In the genomic region with DNA sequence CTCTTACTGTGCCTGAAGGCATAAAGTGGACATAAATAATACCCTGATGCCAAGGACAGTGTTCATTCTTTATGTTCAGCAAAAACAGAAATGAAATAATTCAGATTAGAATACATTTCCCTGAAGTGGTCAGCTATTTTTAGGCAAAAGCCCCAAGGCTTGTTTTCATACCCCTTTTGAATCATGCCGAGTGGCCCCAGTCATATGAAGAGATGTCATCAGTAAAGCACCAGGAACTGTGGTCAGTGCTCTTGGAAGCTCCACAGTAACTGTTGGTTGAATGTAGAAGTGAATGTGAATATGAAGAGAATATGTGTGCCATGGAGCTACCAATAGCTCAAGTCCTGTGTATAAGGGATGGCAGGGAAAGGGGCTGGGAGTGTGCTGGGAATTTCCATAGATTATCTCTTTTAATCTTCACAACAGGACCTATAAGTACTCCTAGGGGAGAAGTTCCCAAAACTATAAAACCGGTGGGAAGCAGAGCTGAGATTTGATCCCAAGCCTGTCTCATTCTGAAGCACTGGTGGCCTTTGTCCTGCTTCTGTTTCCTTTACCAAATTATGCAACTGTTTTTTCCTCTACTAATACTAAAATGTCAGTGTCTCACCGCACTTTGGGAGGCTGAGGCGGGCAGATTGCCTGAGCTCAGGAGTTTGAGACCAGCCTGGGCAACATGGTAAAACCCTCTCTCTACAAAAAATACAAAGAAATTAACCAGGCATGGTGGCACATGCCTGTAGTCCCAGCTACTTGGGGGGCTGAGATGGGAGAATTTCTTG, we compare ENCODE assay signal across 9 cellular contexts. TPM values are rescaled to one million over a fixed set of nuclear protein-coding genes. Genes with fewer than 3 reads are reported as not detected.
DNase-seq lines count a peak whose midpoint lies in the region; ATAC-seq and TF ChIP-seq lines count a peak whose summit lies in the region.
"Had no signal": no experiment of that assay in that cellular context is flagged by ENCODE, and none has a peak within 500 bp of the region (broad histone marks: within the 10 kb centered on the region; RNA-seq: fewer than 3 reads in every experiment).

No MANE protein-coding gene starts in this region.

- H3K4me3 ChIP-seq in coronary artery: peak overlapping the region; percentile 20

- H3K9me3 Mint-ChIP-seq in activated naive CD4-positive, alpha-beta T cell treated with anti-CD3 and anti-CD28 coated beads, Interleukin-2, amount 50 U/mL, for 72 hours: no peaks in the 10 kb centered on the region
- no peaks in the 10 kb centered on the region for H3K9me3 Mint-ChIP-seq in activated naive CD4-positive, alpha-beta T cell treated with anti-CD3 and anti-CD28 coated beads, Interleukin-2, amount 10 ng/mL, durations not matched to agents 7 days and 5 days

- peak overlapping the region; percentile 71 to 75 for H3K27ac ChIP-seq in coronary artery
- H3K27ac ChIP-seq in substantia nigra (ENCODE audit: low read depth, low read length, poor library complexity, severe bottlenecking): peak overlapping the region; percentile 2

- CTCF ChIA-PET in activated naive CD4-positive, alpha-beta T cell treated with anti-CD3 and anti-CD28 coated beads, Interleukin-2, amount 10 ng/mL, durations not matched to agents 7 days and 5 days (lab: Charles Lee): interaction anchor here (1.1 kb wide), 1 partner anchor 35 kb away, joined by 3 read pairs; no protein-coding TSS in a partner anchor
- CTCF ChIA-PET in HEK293T (lab: Yijun Ruan, JAX): interaction anchor here (0.5 to 0.8 kb wide), 5 partner anchors 9 to 801 kb away, joined by 3 to 4 read pairs (median 3); no protein-coding TSS in a partner anchor

- no peaks in the 10 kb centered on the region for H3K27me3 Mint-ChIP-seq in activated naive CD4-positive, alpha-beta T cell treated with anti-CD3 and anti-CD28 coated beads, Interleukin-2, amount 10 ng/mL, durations not matched to agents 7 days and 5 days

- no peak overlapping the region for H3K4me3 Mint-ChIP-seq in activated naive CD4-positive, alpha-beta T cell treated with anti-CD3 and anti-CD28 coated beads, Interleukin-2, amount 10 ng/mL, durations not matched to agents 7 days and 5 days

- DNase-seq in activated naive CD4-positive, alpha-beta T cell treated with anti-CD3 and anti-CD28 coated beads, Interleukin-2, amount 50 U/mL, for 72 hours (ENCODE audit: low spot score in 2 of 2): peak in 1 of 2 donors; percentile 36
- DNase-seq in activated naive CD4-positive, alpha-beta T cell treated with anti-CD3 and anti-CD28 coated beads, Interleukin-2, amount 10 ng/mL, durations not matched to agents 7 days and 5 days: no peak
- DNase-seq in coronary artery (ENCODE audit: low spot score) (no peak), substantia nigra (lab: John Stamatoyannopoulos, UW) (no peak), HEK293T (ENCODE audit: extremely low spot score) (no peak), HCEC 1CT (no peak), globus pallidus (ENCODE audit: low spot score) (no peak)
- DNase-seq: NCI-H526 treated with DMSO at 0.1 percent for 48 hours had no signal

- peaks cover 0 to 19% of the 10 kb centered on the region in 2 donors for H3K36me3 Mint-ChIP-seq in activated naive CD4-positive, alpha-beta T cell treated with anti-CD3 and anti-CD28 coated beads, Interleukin-2, amount 50 U/mL, for 72 hours
- H3K36me3 Mint-ChIP-seq in activated naive CD4-positive, alpha-beta T cell treated with anti-CD3 and anti-CD28 coated beads, Interleukin-2, amount 10 ng/mL, durations not matched to agents 7 days and 5 days: peaks cover 2% of the 10 kb centered on the region

- peak overlapping the region; percentile 17 to 48 for H3K27ac Mint-ChIP-seq in activated naive CD4-positive, alpha-beta T cell treated with anti-CD3 and anti-CD28 coated beads, Interleukin-2, amount 50 U/mL, for 72 hours
- H3K27ac Mint-ChIP-seq in activated naive CD4-positive, alpha-beta T cell treated with anti-CD3 and anti-CD28 coated beads, Interleukin-2, amount 10 ng/mL, durations not matched to agents 7 days and 5 days: no peak overlapping the region

- TF ChIP-seq CTCF in coronary artery (IDR thresholded peaks at IDR 0.05): no peak

- peaks cover 28% of the 10 kb centered on the region for H3K4me1 Mint-ChIP-seq in activated naive CD4-positive, alpha-beta T cell treated with anti-CD3 and anti-CD28 coated beads, Interleukin-2, amount 10 ng/mL, durations not matched to agents 7 days and 5 days

- ATAC-seq in activated naive CD4-positive, alpha-beta T cell treated with anti-CD3 and anti-CD28 coated beads, Interleukin-2, amount 50 U/mL, for 72 hours: peak; percentile 70 to 75
- ATAC-seq in HG03139 (IDR thresholded peaks at IDR 0.05; ENCODE audit: unreplicated experiment): peak; percentile 30

- POLR2A ChIA-PET in HEK293T (lab: Yijun Ruan, JAX): no interaction called here

TF ChIP-seq in HEK293T, 16 proteins besides CTCF, POLR2A, EP300 and RAD21:
- no peak for TF ChIP-seq ARNT (IDR thresholded peaks at IDR 0.05)
- TF ChIP-seq BHLHE40 (IDR thresholded peaks at IDR 0.05; ENCODE audit: borderline replicate concordance): no peak
- TF ChIP-seq FOXK2 (IDR thresholded peaks at IDR 0.05): no peak

RNA-seq across cellular contexts. Expression of a gene that starts 52.6 kb away (rescaled TPM):
- 10 to 100 TPM; 15.5 to 26.4 TPM for total RNA-seq in activated naive CD4-positive, alpha-beta T cell treated with anti-CD3 and anti-CD28 coated beads, Interleukin-2, amount 50 U/mL, for 72 hours
